In genomic region chr6:25223421-25224052, GRCh38 we compare ENCODE assay signal across 8 cellular contexts. TPM values are rescaled to one million over a fixed set of nuclear protein-coding genes. Genes with fewer than 3 reads are reported as not detected.
DNase-seq lines count a peak whose midpoint lies in the region; ATAC-seq and TF ChIP-seq lines count a peak whose summit lies in the region.

No MANE protein-coding gene starts in this region.

- no peaks in the 10 kb centered on the region for H3K27me3 Mint-ChIP-seq in activated naive CD8-positive, alpha-beta T cell treated with anti-CD3 and anti-CD28 coated beads, Interleukin-2, amount 50 U/mL, for 24 hours

- no peak for TF ChIP-seq POLR2A in sigmoid colon (IDR thresholded peaks at IDR 0.05)

- intact Hi-C loops in left ventricle myocardium inferior (cut with micrococcal nuclease) = loop anchor here (5.0 to 10.0 kb wide), 2 partner anchors 334 to 491 kb away; no protein-coding TSS in a partner anchor
- intact Hi-C loops in sigmoid colon (cut with DNase I) = loop anchor here (5.0 kb wide), 2 partner anchors 334 to 379 kb away; no protein-coding TSS in a partner anchor

- H3K36me3 ChIP-seq in left ventricle myocardium inferior (no peaks in the 10 kb centered on the region), sigmoid colon (no peaks in the 10 kb centered on the region)

- no peaks in the 10 kb centered on the region for H3K9me3 Mint-ChIP-seq in activated naive CD8-positive, alpha-beta T cell treated with anti-CD3 and anti-CD28 coated beads, Interleukin-2, amount 50 U/mL, for 24 hours

- peak overlapping the region; percentile 29 for H3K27ac ChIP-seq in left ventricle myocardium inferior (replicated peaks)
- no peak overlapping the region for H3K27ac ChIP-seq in sigmoid colon

- DNase-seq in NCI-H2081 (lab: John Stamatoyannopoulos, UW) = peak; percentile 68 to 74
- DNase-seq in NCI-H2081 treated with DMSO at 0.1 percent for 48 hours (lab: John Stamatoyannopoulos, UW) = no peak
- DNase-seq in NCI-H1417 (lab: John Stamatoyannopoulos, UW) = peak; percentile 59 to 89 (median 71)
- DNase-seq in T follicular helper cell (ENCODE audit: low read depth) = peak; percentile 45
- DNase-seq in activated naive CD8-positive, alpha-beta T cell treated with anti-CD3 and anti-CD28 coated beads, Interleukin-2, amount 50 U/mL, for 24 hours = peak; percentile 70
- peak; percentile 61 for DNase-seq in left ventricle myocardium inferior
- DNase-seq in sigmoid colon = no peak

- peaks cover 9% of the 10 kb centered on the region for H3K4me1 Mint-ChIP-seq in activated naive CD8-positive, alpha-beta T cell treated with anti-CD3 and anti-CD28 coated beads, Interleukin-2, amount 50 U/mL, for 24 hours

- no peaks in the 10 kb centered on the region for H3K27me3 ChIP-seq in left ventricle myocardium inferior (ENCODE audit: low read depth)
- H3K27me3 ChIP-seq in sigmoid colon = no peaks in the 10 kb centered on the region

- WGBS in sigmoid colon, 2 donors = 4 to 10% methylated on average over 4 of the region's 4 CpGs

- H3K27ac Mint-ChIP-seq in activated naive CD8-positive, alpha-beta T cell treated with anti-CD3 and anti-CD28 coated beads, Interleukin-2, amount 50 U/mL, for 24 hours = no peak overlapping the region

- H3K4me3 ChIP-seq in left ventricle myocardium inferior (peak overlapping the region; percentile 51), sigmoid colon (peak overlapping the region in 3 of 4 donors; percentile 11 to 34 (median 28))

- H3K9me3 ChIP-seq in left ventricle myocardium inferior (replicated peaks) (no peaks in the 10 kb centered on the region), sigmoid colon (no peaks in the 10 kb centered on the region)

- ATAC-seq in activated naive CD8-positive, alpha-beta T cell treated with anti-CD3 and anti-CD28 coated beads, Interleukin-2, amount 50 U/mL, for 24 hours = no peak
- no peak for ATAC-seq in GM21528 (IDR thresholded peaks at IDR 0.05; ENCODE audit: low FRiP score, unreplicated experiment)

- peaks cover 39% of the 10 kb centered on the region for H3K4me1 ChIP-seq in left ventricle myocardium inferior
- peaks cover 0 to 8% (median 5%) of the 10 kb centered on the region in 4 donors for H3K4me1 ChIP-seq in sigmoid colon

- no peaks in the 10 kb centered on the region for H3K36me3 Mint-ChIP-seq in activated naive CD8-positive, alpha-beta T cell treated with anti-CD3 and anti-CD28 coated beads, Interleukin-2, amount 50 U/mL, for 24 hours (ENCODE audit: low read depth)

- H3K4me3 Mint-ChIP-seq in activated naive CD8-positive, alpha-beta T cell treated with anti-CD3 and anti-CD28 coated beads, Interleukin-2, amount 50 U/mL, for 24 hours = peak overlapping the region; percentile 71

- TF ChIP-seq EP300 in sigmoid colon (IDR thresholded peaks at IDR 0.05) = no peak

- peak; percentile 94 for TF ChIP-seq CTCF in left ventricle myocardium inferior (IDR thresholded peaks at IDR 0.05; ENCODE audit: borderline replicate concordance)
- TF ChIP-seq CTCF in sigmoid colon (IDR thresholded peaks at IDR 0.05) = peak; percentile 49 to 82 (median 75)

RNA-seq across cellular contexts. Expression of gene CARMIL1, which starts 55.6 kb away (rescaled TPM):
- total RNA-seq in left ventricle myocardium inferior (8.4 TPM), sigmoid colon (1 to 10 TPM; 3.4 to 8.2 (median 7.4) TPM)
- polyA plus RNA-seq in sigmoid colon = 10 to 100 TPM; 21.0 to 24.0 (median 23.9) TPM

Comparison
In these comparisons a context has a peak if more than half of its experiments do, and no peak if none do; other contexts are left out.
1. DNase-seq: peak in NCI-H2081 (2 of 2), NCI-H1417 (3 of 3), T follicular helper cell (single experiment), activated naive CD8-positive, alpha-beta T cell treated with anti-CD3 and anti-CD28 coated beads, Interleukin-2, amount 50 U/mL, for 24 hours (single experiment) and left ventricle myocardium inferior (single experiment); none in NCI-H2081 treated with DMSO at 0.1 percent for 48 hours (single experiment) and sigmoid colon (single experiment).